Comparison of ENCODE assay signal across 1 cellular context in genomic region chr7:56098187-56099008, GRCh38.
TF ChIP-seq lines count a peak whose summit lies in the region.

No MANE protein-coding gene starts in this region.

TF ChIP-seq in K562, 482 proteins besides CTCF, POLR2A, EP300 and RAD21:
- TF ChIP-seq POLR2G (IDR thresholded peaks at IDR 0.05; ENCODE audit: low read depth, low read length) (peak; percentile 47), C11orf30 (IDR thresholded peaks at IDR 0.05; ENCODE audit: low read depth) (peak; percentile 39; the same call in 1 of the 2 replicates), THRB (CRISPR knock-in tag; conservative IDR thresholded peaks at IDR 0.05) (peak; percentile 75; the same call in 1 of the 2 replicates), POLR2B (IDR thresholded peaks at IDR 0.05; ENCODE audit: low read depth, partially characterized antibody) (peak; percentile 76), ZNF121 (CRISPR knock-in tag; conservative IDR thresholded peaks at IDR 0.05) (peak; percentile 91), POLR2H (tag; IDR thresholded peaks at IDR 0.05; ENCODE audit: low read depth) (0 out of 2 replicates have a peak, but pooled peaks have one; percentile 42), SUPT5H (IDR thresholded peaks at IDR 0.05) (peak; percentile 73; the same call in 1 of the 2 replicates), NFIC (IDR thresholded peaks at IDR 0.05) (0 out of 2 replicates have a peak, but pooled peaks have one; percentile 4), RBM22 (IDR thresholded peaks at IDR 0.05; ENCODE audit: low read depth, low read length, poor library complexity, severe bottlenecking) (peak; percentile 57), ZNF316 (IDR thresholded peaks at IDR 0.05) (peak; percentile 51), RBFOX2 (IDR thresholded peaks at IDR 0.05; ENCODE audit: low read depth, low read length) (peak; percentile 62)
